In genomic region chr2:148493822-148494563, GRCh38 we compare ENCODE assay signal across 12 cellular contexts.
DNase-seq lines count a peak whose midpoint lies in the region; ATAC-seq and TF ChIP-seq lines count a peak whose summit lies in the region.
"Had no signal": no experiment of that assay in that cellular context is flagged by ENCODE, and none has a peak within 500 bp of the region (broad histone marks: within the 10 kb centered on the region; RNA-seq: fewer than 3 reads in every experiment).

No MANE protein-coding gene starts in this region.

- DNase-seq in epithelial cell of proximal tubule (ENCODE audit: low read depth) (no peak), hippocampal formation (lab: John Stamatoyannopoulos, UW) (no peak), SK-N-DZ (ENCODE audit: low spot score) (no peak), NCI-H1092 (lab: John Stamatoyannopoulos, UW) (no peak), retina (no peak)
- DNase-seq: C1 segment of cervical spinal cord, GM23248, mesendoderm, NCI-H1694 had no signal

- ATAC-seq in GM18861 (IDR thresholded peaks at IDR 0.05; ENCODE audit: unreplicated experiment) (peak; percentile 79), GM21723 (IDR thresholded peaks at IDR 0.05; ENCODE audit: unreplicated experiment) (peak; percentile 63), HG03442 (IDR thresholded peaks at IDR 0.05; ENCODE audit: unreplicated experiment) (peak; percentile 60)

- peak overlapping the region; percentile 19 for H3K4me3 ChIP-seq in epithelial cell of proximal tubule (ENCODE audit: low read depth, low read length)
- H3K4me3 ChIP-seq: GM23248 had no signal

- TF ChIP-seq CTCF in epithelial cell of proximal tubule (conservative IDR thresholded peaks at IDR 0.05; ENCODE audit: low read depth, low read length): no peak
